In the genomic region with DNA sequence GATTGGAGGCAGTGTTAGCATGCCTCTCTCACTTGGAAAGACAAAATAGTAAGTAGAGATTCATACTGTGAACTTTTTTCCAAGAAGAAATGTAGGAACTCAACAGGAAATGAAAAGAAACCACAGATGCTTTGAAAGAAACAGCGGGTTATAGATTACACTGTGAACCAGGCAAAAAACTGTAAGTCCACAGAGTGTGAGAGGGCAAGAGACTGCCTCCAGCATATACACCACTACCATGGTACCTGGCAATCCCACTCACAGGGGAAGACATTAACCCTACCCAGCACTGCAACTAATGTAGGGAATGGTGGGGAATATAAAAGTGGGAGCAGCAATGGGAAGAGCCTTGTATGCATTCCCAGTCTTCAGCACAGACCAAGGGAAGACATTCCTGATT, we compare ENCODE assay signal across 29 cellular contexts.
"Had no signal": no experiment of that assay in that cellular context is flagged by ENCODE, and none has a peak within 500 bp of the region (broad histone marks: within the 10 kb centered on the region; RNA-seq: fewer than 3 reads in every experiment).

No MANE protein-coding gene starts in this region.

- H3K27me3 Mint-ChIP-seq: activated CD4-positive, alpha-beta T cell treated with anti-CD3 and anti-CD28 coated beads, Interleukin-2, amount 10 ng/mL, durations not matched to agents 7 days and 5 days had no signal

- DNase-seq: activated CD4-positive, alpha-beta T cell treated with anti-CD3 and anti-CD28 coated beads, Interleukin-2, amount 10 ng/mL, durations not matched to agents 7 days and 5 days; activated CD4-positive, CD25-positive, alpha-beta regulatory T cell treated with anti-CD3 and anti-CD28 coated beads, Interleukin-2, amount 50 U/mL, for 72 hours; activated CD8-positive, alpha-beta T cell treated with anti-CD3 and anti-CD28 coated beads, Interleukin-2, amount 10 ng/mL, durations not matched to agents 7 days and 5 days; activated gamma-delta T cell treated with Interleukin-2 at 50 U/mL for 16 hours; activated T-cell treated with anti-CD3 and anti-CD28 coated beads, Interleukin-2, amount 50 U/mL, for 1 hour; anterior cingulate cortex; brain microvascular endothelial cell; caudate nucleus; effector memory CD4-positive, alpha-beta T cell; foreskin melanocyte; glutamatergic neuron; immature natural killer cell; kidney glomerular epithelial cell; left ventricle myocardium inferior; mammary epithelial cell; midbrain; natural killer cell; pancreas; psoas muscle; stimulated activated CD4-positive, alpha-beta T cell treated with anti-CD3 and anti-CD28 coated beads, Interleukin-2, amount 100 ng/mL, for 24 hours; WERI-Rb-1 had no signal

- H3K36me3 Mint-ChIP-seq: stimulated activated memory B cell treated with anti-CD40 and anti-IgM and Interleukin-4, amounts not matched to agents 10 μg/mL and 1 μg/mL and 100 μg/mL, for 72 hours had no signal

- H3K36me3 ChIP-seq: brain microvascular endothelial cell, left ventricle myocardium inferior, neutrophil, pancreas, right atrium auricular region, transverse colon, vagina, WERI-Rb-1 had no signal

- ATAC-seq: activated CD8-positive, alpha-beta T cell treated with anti-CD3 and anti-CD28 coated beads, Interleukin-2, amount 10 ng/mL, durations not matched to agents 7 days and 5 days; esophagus mucosa; natural killer cell; pancreas; psoas muscle; stimulated activated memory B cell treated with anti-CD40 and anti-IgM and Interleukin-4, amounts not matched to agents 10 μg/mL and 1 μg/mL and 100 μg/mL, for 72 hours had no signal

- H3K27ac Mint-ChIP-seq: activated CD4-positive, alpha-beta T cell treated with anti-CD3 and anti-CD28 coated beads, Interleukin-2, amount 10 ng/mL, durations not matched to agents 7 days and 5 days; activated CD8-positive, alpha-beta T cell treated with anti-CD3 and anti-CD28 coated beads, Interleukin-2, amount 10 ng/mL, durations not matched to agents 7 days and 5 days; activated naive CD4-positive, alpha-beta T cell treated with anti-CD3 and anti-CD28 coated beads, Interleukin-2, amount 50 U/mL, for 24 hours; immature natural killer cell; natural killer cell; stimulated activated memory B cell treated with anti-CD40 and anti-IgM and Interleukin-4, amounts not matched to agents 10 μg/mL and 1 μg/mL and 100 μg/mL, for 72 hours had no signal

- H3K4me1 ChIP-seq: left ventricle myocardium inferior, pancreas, psoas muscle, right atrium auricular region, transverse colon, vagina had no signal

- H3K9me3 ChIP-seq: pancreas, psoas muscle, vagina had no signal

- H3K4me3 Mint-ChIP-seq: activated CD4-positive, alpha-beta T cell treated with anti-CD3 and anti-CD28 coated beads, Interleukin-2, amount 10 ng/mL, durations not matched to agents 7 days and 5 days; activated CD8-positive, alpha-beta T cell treated with anti-CD3 and anti-CD28 coated beads, Interleukin-2, amount 10 ng/mL, durations not matched to agents 7 days and 5 days; activated naive CD4-positive, alpha-beta T cell treated with anti-CD3 and anti-CD28 coated beads, Interleukin-2, amount 50 U/mL, for 24 hours; immature natural killer cell; natural killer cell; stimulated activated memory B cell treated with anti-CD40 and anti-IgM and Interleukin-4, amounts not matched to agents 10 μg/mL and 1 μg/mL and 100 μg/mL, for 72 hours had no signal

- H3K4me3 ChIP-seq: hepatocyte, left ventricle myocardium inferior, pancreas, psoas muscle, right atrium auricular region, transverse colon, vagina had no signal

- H3K4me1 Mint-ChIP-seq: activated CD4-positive, alpha-beta T cell treated with anti-CD3 and anti-CD28 coated beads, Interleukin-2, amount 10 ng/mL, durations not matched to agents 7 days and 5 days; activated naive CD4-positive, alpha-beta T cell treated with anti-CD3 and anti-CD28 coated beads, Interleukin-2, amount 50 U/mL, for 24 hours; immature natural killer cell; natural killer cell; stimulated activated memory B cell treated with anti-CD40 and anti-IgM and Interleukin-4, amounts not matched to agents 10 μg/mL and 1 μg/mL and 100 μg/mL, for 72 hours had no signal

- H3K27me3 ChIP-seq: brain microvascular endothelial cell, hepatocyte, neutrophil, right atrium auricular region, transverse colon, vagina had no signal
